1 cellular context compared by ENCODE assay signal in genomic region chr2:74454654-74455511, GRCh38.
TF ChIP-seq lines count a peak whose summit lies in the region.

Gene INO80B, plus strand, starts transcription at chr2:74455087. Its CDS starts 30 bp downstream, at chr2:74455117.

TF ChIP-seq in HEK293, 187 proteins besides CTCF, POLR2A, EP300 and RAD21 (continued from another document and continues in another):
- TF ChIP-seq ZNF645 (tag by site-specific recombination; IDR thresholded peaks at IDR 0.05) (no peak), ZNF544 (tag by site-specific recombination; IDR thresholded peaks at IDR 0.05) (no peak), SCRT2 (tag by site-specific recombination; IDR thresholded peaks at IDR 0.05) (peak; percentile 98), OSR2 (tag by site-specific recombination; IDR thresholded peaks at IDR 0.05) (no peak), ZSCAN23 (tag by site-specific recombination; IDR thresholded peaks at IDR 0.05) (0 out of 2 replicates have a peak, but pooled peaks have one; percentile 23), REPIN1 (tag by site-specific recombination; IDR thresholded peaks at IDR 0.05; ENCODE audit: low read depth) (no peak), ZNF513 (tag by site-specific recombination; IDR thresholded peaks at IDR 0.05) (no peak), ZNF335 (tag by site-specific recombination; conservative IDR thresholded peaks at IDR 0.05) (peak; percentile 85), ZNF354C (tag by site-specific recombination; IDR thresholded peaks at IDR 0.05; ENCODE audit: borderline replicate concordance, low read depth) (no peak), ZBTB21 (tag by site-specific recombination; IDR thresholded peaks at IDR 0.05) (peak; percentile 72; the same call in 1 of the 2 replicates), ZNF341 (tag by site-specific recombination; IDR thresholded peaks at IDR 0.05; ENCODE audit: low read depth) (peak; percentile 71), ZNF302 (tag by site-specific recombination; IDR thresholded peaks at IDR 0.05; ENCODE audit: low read depth) (no peak), TSHZ1 (tag by site-specific recombination; IDR thresholded peaks at IDR 0.05; ENCODE audit: borderline replicate concordance) (peak; percentile 57; the same call in 1 of the 2 replicates), SCRT1 (tag by site-specific recombination; IDR thresholded peaks at IDR 0.05; ENCODE audit: borderline replicate concordance) (peak; percentile 95), KLF10 (tag by site-specific recombination; IDR thresholded peaks at IDR 0.05) (peak; percentile 98), ZNF529 (tag by site-specific recombination; IDR thresholded peaks at IDR 0.05; ENCODE audit: insufficient replicate concordance) (no peak), ZNF664 (tag by site-specific recombination; IDR thresholded peaks at IDR 0.05) (no peak; the same call in 1 of the 2 replicates), ZNF148 (tag by site-specific recombination; IDR thresholded peaks at IDR 0.05; ENCODE audit: borderline replicate concordance) (no peak), ZNF121 (tag by site-specific recombination; IDR thresholded peaks at IDR 0.05) (no peak), ZNF2 (tag by site-specific recombination; IDR thresholded peaks at IDR 0.05) (peak; percentile 71), TCF7L2 (IDR thresholded peaks at IDR 0.05; ENCODE audit: borderline replicate concordance, low read depth, low read length) (no peak), ZBTB8A (tag by site-specific recombination; IDR thresholded peaks at IDR 0.05) (peak; percentile 49), ZNF169 (tag by site-specific recombination; IDR thresholded peaks at IDR 0.05) (no peak), ZNF324 (tag by site-specific recombination; IDR thresholded peaks at IDR 0.05) (peak; percentile 94), ZSCAN5A (tag by site-specific recombination; IDR thresholded peaks at IDR 0.05) (peak; percentile 85), ZNF292 (tag by site-specific recombination; IDR thresholded peaks at IDR 0.05; ENCODE audit: borderline replicate concordance, low read depth) (no peak), KLF17 (tag by site-specific recombination; IDR thresholded peaks at IDR 0.05) (peak; percentile 99), ZSCAN18 (tag by site-specific recombination; IDR thresholded peaks at IDR 0.05) (peak; percentile 77; the same call in 1 of the 2 replicates), ZNF571 (tag by site-specific recombination; IDR thresholded peaks at IDR 0.05) (no peak), EGR2 (tag by site-specific recombination; IDR thresholded peaks at IDR 0.05; ENCODE audit: low read depth) (0 out of 2 replicates have a peak, but pooled peaks have one; percentile 16), ZNF521 (tag by site-specific recombination; IDR thresholded peaks at IDR 0.05) (no peak), GFI1B (tag by site-specific recombination; IDR thresholded peaks at IDR 0.05) (no peak), ZNF585B (tag by site-specific recombination; IDR thresholded peaks at IDR 0.05) (no peak), ZNF423 (tag by site-specific recombination; IDR thresholded peaks at IDR 0.05) (no peak), ZNF184 (tag by site-specific recombination; IDR thresholded peaks at IDR 0.05) (0 out of 2 replicates have a peak, but pooled peaks have one; percentile 76), ZNF548 (tag by site-specific recombination; IDR thresholded peaks at IDR 0.05) (no peak), ZNF473 (tag by site-specific recombination; IDR thresholded peaks at IDR 0.05) (no peak), GLIS1 (tag by site-specific recombination; IDR thresholded peaks at IDR 0.05) (no peak), KLF8 (tag by site-specific recombination; IDR thresholded peaks at IDR 0.05) (peak; percentile 99), SP3 (tag by site-specific recombination; IDR thresholded peaks at IDR 0.05) (peak; percentile 99), ZNF654 (tag by site-specific recombination; IDR thresholded peaks at IDR 0.05; ENCODE audit: low read depth) (no peak), ZNF133 (tag by site-specific recombination; IDR thresholded peaks at IDR 0.05) (no peak), SP7 (tag by site-specific recombination; IDR thresholded peaks at IDR 0.05) (peak; percentile 92), PBX3 (CRISPR knock-in tag; IDR thresholded peaks at IDR 0.05) (no peak), OVOL3 (tag by site-specific recombination; IDR thresholded peaks at IDR 0.05) (no peak), YY1 (tag by site-specific recombination; IDR thresholded peaks at IDR 0.05) (peak; percentile 99), SALL2 (tag by site-specific recombination; IDR thresholded peaks at IDR 0.05; ENCODE audit: borderline replicate concordance) (no peak), GLIS2 (tag by site-specific recombination; IDR thresholded peaks at IDR 0.05) (no peak), BCL11B (tag by site-specific recombination; IDR thresholded peaks at IDR 0.05; ENCODE audit: low read depth) (no peak), ZNF280D (tag by site-specific recombination; IDR thresholded peaks at IDR 0.05) (no peak)
